8 cellular contexts compared by ENCODE assay signal in genomic region chr14:69879175-69880047, GRCh38. TPM values are rescaled to one million over a fixed set of nuclear protein-coding genes. Genes with fewer than 3 reads are reported as not detected.
DNase-seq lines count a peak whose midpoint lies in the region; ATAC-seq, FAIRE-seq and TF ChIP-seq lines count a peak whose summit lies in the region.

Gene SMOC1, plus strand, starts transcription at chr14:69879416. Its CDS starts 263 bp downstream, at chr14:69879679.

- WGBS in pancreas, 2 donors, result 1 to 3% methylated on average over 60 to 67 of the region's 67 CpGs

- intact Hi-C loops in pancreas (cut with DNase I), result loop anchor here in 2 of 3 donors (5.0 to 10.0 kb wide), 2 partner anchors 133 to 145 kb away; no protein-coding TSS in a partner anchor

- ATAC-seq in SK-N-SH treated with all-trans-retinoic acid at 6 μM for 48 hours (peak; percentile 40), pancreas (peak; percentile 90 to 95 (median 92)), GM18909 (IDR thresholded peaks at IDR 0.05; ENCODE audit: poor library complexity, unreplicated experiment) (no peak), HG03460 (IDR thresholded peaks at IDR 0.05; ENCODE audit: unreplicated experiment) (no peak)

- peaks cover 63% of the 10 kb centered on the region for H3K27me3 ChIP-seq in BE2C
- H3K27me3 ChIP-seq in pancreas, result no peaks in the 10 kb centered on the region

- TF ChIP-seq CTCF in BE2C (IDR thresholded peaks at IDR 0.05; ENCODE audit: low read depth, low read length) (no peak), pancreas (IDR thresholded peaks at IDR 0.05) (no peak)

- H3K4me3 ChIP-seq in BE2C (ENCODE audit: low read depth, low read length) (no peak within 1 kb of the TSS), pancreas (peak within 1 kb of the TSS; percentile 2 to 70 (median 46))

- H3K4me1 ChIP-seq in BE2C (no peaks in the 10 kb centered on the region), pancreas (peaks cover 0 to 14% (median 0%) of the 10 kb centered on the region in 3 donors)

- DNase-seq in BE2C (peak; percentile 25), HTR-8/SVneo (ENCODE audit: insufficient read length, low spot score) (peak; percentile 100), frontal cortex (ENCODE audit: low spot score in 2 of 2) (peak; percentile 73 to 75), pancreas (peak; percentile 86 to 95 (median 92)), MV-4-11 (lab: John Stamatoyannopoulos, UW) (no peak)

- peak within 1 kb of the TSS in 2 of 4 donors; percentile 46 to 63 for H3K27ac ChIP-seq in pancreas

- H3K36me3 ChIP-seq in BE2C, result no peaks in the 10 kb centered on the region
- H3K36me3 ChIP-seq in pancreas, result no peaks in the 10 kb centered on the region

- H3K9me3 ChIP-seq in BE2C, result no peaks in the 10 kb centered on the region
- no peaks in the 10 kb centered on the region for H3K9me3 ChIP-seq in pancreas

- FAIRE-seq in HTR-8/SVneo (lab: Jason Lieb, UNC) (peak; percentile 95), frontal cortex (lab: Jason Lieb, UNC) (no peak), pancreas (lab: Jason Lieb, UNC) (no peak)

TF ChIP-seq in SK-N-SH treated with all-trans-retinoic acid at 6 μM for 48 hours, 23 proteins besides CTCF, POLR2A, EP300 and RAD21:
- TF ChIP-seq, protein P1, sequence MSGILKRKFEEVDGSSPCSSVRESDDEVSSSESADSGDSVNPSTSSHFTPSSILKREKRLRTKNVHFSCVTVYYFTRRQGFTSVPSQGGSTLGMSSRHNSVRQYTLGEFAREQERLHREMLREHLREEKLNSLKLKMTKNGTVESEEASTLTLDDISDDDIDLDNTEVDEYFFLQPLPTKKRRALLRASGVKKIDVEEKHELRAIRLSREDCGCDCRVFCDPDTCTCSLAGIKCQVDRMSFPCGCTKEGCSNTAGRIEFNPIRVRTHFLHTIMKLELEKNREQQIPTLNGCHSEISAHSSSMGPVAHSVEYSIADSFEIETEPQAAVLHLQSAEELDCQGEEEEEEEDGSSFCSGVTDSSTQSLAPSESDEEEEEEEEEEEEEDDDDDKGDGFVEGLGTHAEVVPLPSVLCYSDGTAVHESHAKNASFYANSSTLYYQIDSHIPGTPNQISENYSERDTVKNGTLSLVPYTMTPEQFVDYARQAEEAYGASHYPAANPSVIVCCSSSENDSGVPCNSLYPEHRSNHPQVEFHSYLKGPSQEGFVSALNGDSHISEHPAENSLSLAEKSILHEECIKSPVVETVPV (CRISPR knock-in tag; IDR thresholded peaks at IDR 0.05), result no peak
- TF ChIP-seq ARNTL (CRISPR knock-in tag; IDR thresholded peaks at IDR 0.05; ENCODE audit: borderline replicate concordance, low read depth), result no peak

RNA-seq across cellular contexts. Expression of gene SMOC1, which starts in this region (rescaled TPM):
- polyA plus RNA-seq in BE2C (2012; ENCODE audit: insufficient read depth, insufficient read length, low read depth), result not detected
- 12.2 TPM for total RNA-seq in frontal cortex
- total RNA-seq in pancreas, result 10 to 100 TPM in 1 of 6 donors, 1 to 10 TPM in 5; 2.2 to 55.7 (median 6.3) TPM
- polyA plus RNA-seq in pancreas, result 10 to 100 TPM in 1 of 2 donors, 1 to 10 TPM in 1; 2.9 to 12.5 TPM

Comparison
In these comparisons a context has a peak if more than half of its experiments do, and no peak if none do; other contexts are left out.
1. ATAC-seq: peak in SK-N-SH treated with all-trans-retinoic acid at 6 μM for 48 hours (single experiment) and pancreas (4 of 4); none in GM18909 (single experiment) and HG03460 (single experiment).